ENCODE assay signal across 8 cellular contexts in the genomic region with DNA sequence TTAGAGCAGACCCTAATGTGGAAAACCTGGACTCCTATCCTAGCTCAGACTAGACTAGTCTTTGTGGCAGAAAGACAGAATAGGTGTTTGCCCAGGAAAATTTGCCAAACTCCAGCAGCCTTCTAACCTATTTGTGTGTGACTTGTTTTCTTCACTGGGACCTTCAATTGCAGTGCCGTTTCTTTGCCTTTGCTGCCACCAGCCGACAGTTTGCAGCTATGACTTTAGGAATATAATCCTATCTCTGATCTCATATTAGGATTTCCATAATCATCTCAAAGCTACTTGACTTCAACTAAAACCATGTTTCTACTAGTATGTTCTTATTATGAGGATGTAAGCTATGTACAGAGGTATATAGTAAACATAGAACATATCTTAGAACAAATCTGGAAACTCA.
A peak's percentile ranks its signal among the peaks of the same experiment; 100 is the strongest.
DNase-seq lines count a peak whose midpoint lies in the region; ATAC-seq and TF ChIP-seq lines count a peak whose summit lies in the region.

No MANE protein-coding gene starts in this region.

- DNase-seq in AG04450 (ENCODE audit: low read depth, low spot score) (no peak), NCI-H748 treated with DMSO at 0.1 percent for 48 hours (lab: John Stamatoyannopoulos, UW) (peak; percentile 15), cerebellum (ENCODE audit: low spot score) (peak; percentile 20), neuronal stem cell (ENCODE audit: low spot score) (peak; percentile 0), hepatic stellate cell (ENCODE audit: low spot score) (no peak)

- H3K23ac ChIP-seq in neuronal stem cell (ENCODE audit: low read depth, low read length, poor library complexity): no peak overlapping the region

- H3K27me3 ChIP-seq in AG04450 (ENCODE audit: control insufficient read depth, insufficient read depth, low read length): no peaks in the 10 kb centered on the region
- no peaks in the 10 kb centered on the region for H3K27me3 ChIP-seq in neuronal stem cell (ENCODE audit: control insufficient read depth in 3 of 3, insufficient read depth in 3 of 3, low read depth in 1 of 3, low read length in 3 of 3)

- TF ChIP-seq CTCF in AG04450 (IDR thresholded peaks at IDR 0.05; ENCODE audit: low read depth, low read length): peak; percentile 39
- peak; percentile 43 for TF ChIP-seq CTCF in GM12872 (IDR thresholded peaks at IDR 0.05; ENCODE audit: insufficient read depth, low read depth, low read length)

- H3K14ac ChIP-seq in neuronal stem cell (ENCODE audit: low read length): no peak overlapping the region

- no peak overlapping the region for H2BK12ac ChIP-seq in neuronal stem cell (ENCODE audit: low read length)

- no peak overlapping the region for H3K4me2 ChIP-seq in neuronal stem cell (ENCODE audit: insufficient read depth, low read length, poor library complexity, severe bottlenecking)

- no peaks in the 10 kb centered on the region for H3K4me1 ChIP-seq in neuronal stem cell (ENCODE audit: control insufficient read depth in 2 of 2, insufficient read depth in 1 of 2, low read depth in 1 of 2, low read length in 2 of 2)

- ATAC-seq in GM21360 (IDR thresholded peaks at IDR 0.05; ENCODE audit: unreplicated experiment): no peak
- no peak for ATAC-seq in HG03571 (IDR thresholded peaks at IDR 0.05; ENCODE audit: unreplicated experiment)

- POLR2A ChIA-PET in AG04450 (lab: Yijun Ruan, JAX): no interaction called here

- no peak overlapping the region for H3K9ac ChIP-seq in neuronal stem cell (ENCODE audit: low read depth, low read length, poor library complexity)

- H2AK5ac ChIP-seq in neuronal stem cell (ENCODE audit: low read depth, low read length): no peak overlapping the region

- H3K27ac ChIP-seq in AG04450 (ENCODE audit: low read depth, low read length) (no peak overlapping the region), neuronal stem cell (replicated peaks; ENCODE audit: low read length) (no peak overlapping the region)

- H2BK5ac ChIP-seq in neuronal stem cell (ENCODE audit: low read length): no peak overlapping the region

- H2BK120ac ChIP-seq in neuronal stem cell (ENCODE audit: low read depth, low read length): no peak overlapping the region

- no peak overlapping the region for H3K4ac ChIP-seq in neuronal stem cell (ENCODE audit: low read length)

- no peak overlapping the region for H3K18ac ChIP-seq in neuronal stem cell (ENCODE audit: low read length)

- no peaks in the 10 kb centered on the region for H3K79me1 ChIP-seq in neuronal stem cell (ENCODE audit: low read depth, low read length)

- no peak overlapping the region for H4K91ac ChIP-seq in neuronal stem cell (ENCODE audit: low read depth, low read length, poor library complexity)

- H2AFZ ChIP-seq in neuronal stem cell (ENCODE audit: low read length): no peak overlapping the region

- H3K4me3 ChIP-seq in AG04450 (ENCODE audit: low read depth, low read length) (no peak overlapping the region), neuronal stem cell (ENCODE audit: low read length in 2 of 2) (no peak overlapping the region)

- H3K9me3 ChIP-seq in AG04450 (ENCODE audit: control insufficient read depth, insufficient read depth, low read length) (no peaks in the 10 kb centered on the region), neuronal stem cell (replicated peaks in 1 of 2; ENCODE audit: control insufficient read depth in 2 of 2, insufficient read depth in 1 of 2, low read depth in 1 of 2, low read length in 2 of 2) (no peaks in the 10 kb centered on the region)

- H2BK15ac ChIP-seq in neuronal stem cell (ENCODE audit: low read length): no peak overlapping the region

- no peak overlapping the region for H4K8ac ChIP-seq in neuronal stem cell (ENCODE audit: low read depth, low read length)

- no peaks in the 10 kb centered on the region for H3K36me3 ChIP-seq in neuronal stem cell (replicated peaks in 1 of 2; ENCODE audit: control insufficient read depth in 2 of 2, insufficient read depth in 2 of 2, low read length in 2 of 2)

- CTCF ChIA-PET in AG04450 (lab: Charles Lee): interaction anchor here (0.8 to 1.6 kb wide), 4 partner anchors 18 to 131 kb away, joined by 3 to 6 read pairs (median 4); a partner anchor contains a TSS

- WGBS in neuronal stem cell (ENCODE audit: extremely low coverage in 2 of 2, insufficient read length in 2 of 2, insufficient replicate concordance in 1 of 2), 2 donors: no CpG with 5 or more reads among the region's 2 CpGs

Comparison
In these comparisons a context has a peak if more than half of its experiments do, and no peak if none do; other contexts are left out.
1. DNase-seq: peak in NCI-H748 treated with DMSO at 0.1 percent for 48 hours (single experiment), cerebellum (single experiment) and neuronal stem cell (single experiment); none in AG04450 (single experiment) and hepatic stellate cell (single experiment).